ENCODE assay signal across 9 cellular contexts in genomic region chr19:6600951-6601541, GRCh38. TPM values are rescaled to one million over a fixed set of nuclear protein-coding genes. Genes with fewer than 3 reads are reported as not detected.
DNase-seq lines count a peak whose midpoint lies in the region; ATAC-seq, FAIRE-seq and TF ChIP-seq lines count a peak whose summit lies in the region.
"Not testable (repeated sequence)": the region's sequence is repeated elsewhere in the genome, so short reads cannot be mapped to it uniquely, and the experiment has no call there.
"Had no signal": no experiment of that assay in that cellular context is flagged by ENCODE, and none has a peak within 500 bp of the region (broad histone marks: within the 10 kb centered on the region; RNA-seq: fewer than 3 reads in every experiment).

No MANE protein-coding gene starts in this region.

- H3K4me3 ChIP-seq in DOHH2 (ENCODE audit: low read length) = peak overlapping the region; percentile 90
- H3K4me3 ChIP-seq in OCI-LY1 (ENCODE audit: low read depth, low read length, poor library complexity, severe bottlenecking) = peak overlapping the region; percentile 69
- H3K4me3 ChIP-seq in K562 = peak overlapping the region; percentile 42

- TSS peak; percentile 15 for BruUV-seq in K562 (replicated peaks; lab: Mats Ljungman, UMichigan)

- H3K9me3 Mint-ChIP-seq in HFFc6 = peaks cover 11% of the 10 kb centered on the region; the same call in 1 of the 2 replicates
- not testable (repeated sequence) for H3K9me3 Mint-ChIP-seq in stimulated activated effector memory CD8-positive, alpha-beta T cell treated with anti-CD3 and anti-CD28 coated beads, Interleukin-12 subunit alpha, Interleukin-12 subunit beta, amount 100 ng/mL, for 72 hours

- H3K9me2 ChIP-seq in DOHH2 (replicated peaks; ENCODE audit: control insufficient read depth, low read length); OCI-LY1 (ENCODE audit: low read depth, low read length): not testable (repeated sequence)

- TF ChIP-seq RAD21 in K562 (CRISPR knock-in tag; conservative IDR thresholded peaks at IDR 0.05 in 1 of 2, IDR thresholded peaks at IDR 0.05 in 1 of 2) = not testable (repeated sequence)

- in situ Hi-C loops in K562 (cut with MboI) = not testable (repeated sequence)

- H3K79me2 ChIP-seq in DOHH2 (ENCODE audit: control insufficient read depth, low read length) (peaks cover 33% of the 10 kb centered on the region), OCI-LY1 (ENCODE audit: insufficient read depth, low read length) (peaks cover 11% of the 10 kb centered on the region), K562 (ENCODE audit: control insufficient read depth, insufficient read depth, low read length) (peaks cover 34% of the 10 kb centered on the region)

- CTCF ChIA-PET in K562 (lab: Yijun Ruan, JAX; ENCODE audit: low intra/inter-chr PET ratio) = not testable (repeated sequence)

- TF ChIP-seq CTCF in DOHH2 (IDR thresholded peaks at IDR 0.05; ENCODE audit: low read depth, low read length, poor library complexity, severe bottlenecking); HFFc6 (IDR thresholded peaks at IDR 0.05); OCI-LY1 (IDR thresholded peaks at IDR 0.05; ENCODE audit: low read length); K562 (IDR thresholded peaks at IDR 0.05 in 2 of 3, conservative IDR thresholded peaks at IDR 0.05 in 1 of 3; ENCODE audit: insufficient read depth in 2 of 3, low read depth in 1 of 3, low read length in 3 of 3): not testable (repeated sequence)

- POLR2A ChIA-PET in K562 (lab: Yijun Ruan, JAX) = interaction anchor here (0.7 to 3.7 kb wide), 10 partner anchors 9 to 69 kb away, joined by 3 to 22 read pairs (median 3); partner anchors contain the start of genes CD70 and TNFSF9

- not testable (repeated sequence) for H3K36me3 Mint-ChIP-seq in HFFc6 (ENCODE audit: low read depth); T-helper 17 cell (ENCODE audit: low read depth); stimulated activated effector memory CD8-positive, alpha-beta T cell treated with anti-CD3 and anti-CD28 coated beads, Interleukin-12 subunit alpha, Interleukin-12 subunit beta, amount 100 ng/mL, for 72 hours

- not testable (repeated sequence) for H3K36me3 ChIP-seq in DOHH2 (ENCODE audit: control insufficient read depth, low read length); K562 (ENCODE audit: control insufficient read depth, insufficient read depth, low read length)
- H3K36me3 ChIP-seq in OCI-LY1 (ENCODE audit: insufficient read depth, low read length) = peaks cover 17% of the 10 kb centered on the region

- TF ChIP-seq POLR2A in K562 (conservative IDR thresholded peaks at IDR 0.05) = not testable (repeated sequence)

- TF ChIP-seq EP300 in K562 (IDR thresholded peaks at IDR 0.05; ENCODE audit: low read length) = not testable (repeated sequence)

- not testable (repeated sequence) for H3F3A ChIP-seq in DOHH2 (ENCODE audit: control insufficient read depth, insufficient read depth); OCI-LY1 (ENCODE audit: insufficient read depth, low read length)

- peak; percentile 52 for FAIRE-seq in K562 (lab: Jason Lieb, UNC)

- H3K9me3 ChIP-seq in DOHH2 (ENCODE audit: control insufficient read depth, insufficient read depth, low read length); OCI-LY1 (ENCODE audit: low read length); T-helper 17 cell (ENCODE audit: control insufficient read depth, low read length, poor library complexity, severe bottlenecking); K562 (replicated peaks; ENCODE audit: control insufficient read depth, insufficient read depth, low read depth, low read length): not testable (repeated sequence)

- not testable (repeated sequence) for ATAC-seq in T-helper 17 cell; K562; stimulated activated effector memory CD8-positive, alpha-beta T cell treated with anti-CD3 and anti-CD28 coated beads, Interleukin-12 subunit alpha, Interleukin-12 subunit beta, amount 100 ng/mL, for 72 hours

- H3K4me1 Mint-ChIP-seq in HFFc6 (ENCODE audit: low read depth) = not testable (repeated sequence)
- H3K4me1 Mint-ChIP-seq in T-helper 17 cell = peaks cover 27% of the 10 kb centered on the region
- H3K4me1 Mint-ChIP-seq in stimulated activated effector memory CD8-positive, alpha-beta T cell treated with anti-CD3 and anti-CD28 coated beads, Interleukin-12 subunit alpha, Interleukin-12 subunit beta, amount 100 ng/mL, for 72 hours = peaks cover 65% of the 10 kb centered on the region

- peak overlapping the region; percentile 38; the same call in 1 of the 2 replicates for H3K4me3 Mint-ChIP-seq in HFFc6
- H3K4me3 Mint-ChIP-seq in T-helper 17 cell = peak overlapping the region; percentile 86
- peak overlapping the region; percentile 67 for H3K4me3 Mint-ChIP-seq in stimulated activated effector memory CD8-positive, alpha-beta T cell treated with anti-CD3 and anti-CD28 coated beads, Interleukin-12 subunit alpha, Interleukin-12 subunit beta, amount 100 ng/mL, for 72 hours

- intact Hi-C loops in K562 (cut with micrococcal nuclease) = loop anchor here (5.0 kb wide), 1 partner anchor 84 kb away; no protein-coding TSS in a partner anchor

- H3K4me2 ChIP-seq in DOHH2 (ENCODE audit: low read length) (peak overlapping the region; percentile 89), OCI-LY1 (ENCODE audit: low read length) (peak overlapping the region; percentile 80), K562 (ENCODE audit: insufficient read depth, low read length) (peak overlapping the region; percentile 81)

- H3K27ac ChIP-seq in DOHH2 (ENCODE audit: low read depth, low read length) = peak overlapping the region; percentile 51
- H3K27ac ChIP-seq in OCI-LY1 (ENCODE audit: low read depth, low read length, poor library complexity, severe bottlenecking) = peak overlapping the region; percentile 99
- peak overlapping the region; percentile 94 for H3K27ac ChIP-seq in K562 (ENCODE audit: extremely low read depth, low read depth, low read length)

- H3K27me3 Mint-ChIP-seq in HFFc6 (ENCODE audit: insufficient read depth) = peaks cover 36% of the 10 kb centered on the region
- peaks cover 14% of the 10 kb centered on the region for H3K27me3 Mint-ChIP-seq in T-helper 17 cell

- not testable (repeated sequence) for H4K20me1 ChIP-seq in DOHH2 (ENCODE audit: control insufficient read depth, insufficient read depth, low read depth, low read length); OCI-LY1 (ENCODE audit: insufficient read depth, low read length); K562 (replicated peaks; ENCODE audit: control insufficient read depth, insufficient read depth, low read length)

- not testable (repeated sequence) for H3K9me1 ChIP-seq in K562 (ENCODE audit: control insufficient read depth, insufficient read depth, low read length)

- DNase-seq in HFFc6; T-helper 17 cell; stimulated activated effector memory CD8-positive, alpha-beta T cell treated with anti-CD3 and anti-CD28 coated beads, Interleukin-12 subunit alpha, Interleukin-12 subunit beta, amount 100 ng/mL, for 72 hours (ENCODE audit: low spot score in 2 of 2): not testable (repeated sequence)
- peak; percentile 19 for DNase-seq in activated CD8-positive, alpha-beta memory T cell treated with anti-CD3 and anti-CD28 coated beads for 24 hours
- DNase-seq in K562 (ENCODE audit: extremely low read depth in 1 of 4, low spot score in 3 of 4) = peak in 1 of 4 experiments; percentile 54

- not testable (repeated sequence) for H3K27ac Mint-ChIP-seq in HFFc6
- peak overlapping the region; percentile 74 for H3K27ac Mint-ChIP-seq in T-helper 17 cell
- peak overlapping the region; percentile 85 for H3K27ac Mint-ChIP-seq in stimulated activated effector memory CD8-positive, alpha-beta T cell treated with anti-CD3 and anti-CD28 coated beads, Interleukin-12 subunit alpha, Interleukin-12 subunit beta, amount 100 ng/mL, for 72 hours

- H3K9ac ChIP-seq in OCI-LY1 (ENCODE audit: low read length) (peak overlapping the region; percentile 87), K562 (ENCODE audit: insufficient read depth in 1 of 2, low read depth in 2 of 2, low read length in 2 of 2) (peak overlapping the region in 1 of 2 experiments; percentile 73; a peak in 2 of 4 replicates)

- not testable (repeated sequence) for H2AFZ ChIP-seq in OCI-LY1 (ENCODE audit: low read length)
- H2AFZ ChIP-seq in K562 (ENCODE audit: low read depth, low read length) = peak overlapping the region; percentile 58

- H3K27me3 ChIP-seq in DOHH2 (ENCODE audit: control insufficient read depth, low read length); OCI-LY1 (ENCODE audit: insufficient read depth, low read length); K562 (ENCODE audit: control insufficient read depth in 2 of 2, insufficient read depth in 2 of 2, low read length in 2 of 2): not testable (repeated sequence)

- WGBS in K562 (ENCODE audit: insufficient coverage, low coverage, missing lambda C conversion rate) = under 1% methylated on average over 10 of the region's 10 CpGs

- H3K4me1 ChIP-seq in DOHH2 (ENCODE audit: control insufficient read depth, low read length) (peaks cover 60% of the 10 kb centered on the region), OCI-LY1 (ENCODE audit: insufficient read depth, low read length, severe bottlenecking) (peaks cover 74% of the 10 kb centered on the region), K562 (replicated peaks in 1 of 2; ENCODE audit: control insufficient read depth in 2 of 2, insufficient read depth in 2 of 2, low read length in 2 of 2) (peaks cover 13 to 23% of the 10 kb centered on the region in 2 experiments; a peak in 4 of 5 replicates)

RNA-seq across cellular contexts. Expression of gene CD70, which starts 10.1 kb away (rescaled TPM):
- total RNA-seq in HFFc6 (2021; fragmentation: NEBNext Ultra II Directional; extraction: Animal tissue kit (Norgen Biotek cat#: 25700)) = not detected
- total RNA-seq in T-helper 17 cell = 1 to 10 TPM; 3.0 to 4.5 TPM
- 0.60 and 0.67 TPM in 2 replicates for total RNA-seq in K562 (2011; cell fraction: chromatin; rRNA removed; ENCODE audit: low replicate concordance)
- total RNA-seq in K562 (2011; cell fraction: nucleolus; rRNA removed) = 0.50 TPM in 1 of 2 replicates, not detected in the other
- total RNA-seq in K562 (2011; cell fraction: nucleoplasm; rRNA removed) = not detected in 2 replicates
- total RNA-seq in K562 (2014; rRNA removed) = not detected in 2 replicates
- total RNA-seq in K562 (2014; rRNA removed; fragmentation: Illumina TruSeq; extraction: Trizol) = not detected in 2 replicates
- 0.33 and 0.64 TPM in 2 replicates for total RNA-seq in K562 (2015; rRNA removed; fragmentation: Illumina TruSeq; extraction: Trizol)
- total RNA-seq in K562 (2021) = 0.58 and 1.5 TPM in 2 replicates
- polyA plus RNA-seq in K562 (2011; rRNA removed) = 0.33 and 1.6 TPM in 2 replicates
- 1.00 and 2.4 TPM in 2 replicates for polyA plus RNA-seq in K562 (2011; cell fraction: cytosol; rRNA removed)
- polyA plus RNA-seq in K562 (2011; cell fraction: nucleus; rRNA removed) = 1.7 and 2.5 TPM in 2 replicates
- 0.36 and 3.3 TPM in 2 replicates for polyA plus RNA-seq in K562 (2012)
- 0.64 TPM in 1 of 2 replicates, not detected in the other for polyA plus RNA-seq in K562 (2014; fragmentation: Illumina TruSeq; extraction: Trizol)
- under 1 TPM in 1 of 2 experiments, not detected in 1; 0.06 TPM for polyA plus RNA-seq in K562 (2014; fragmentation: Nextera tagmentation; extraction: Ambion mirVana)
- polyA plus RNA-seq in K562 (2014; rRNA removed) = 0.32 and 0.42 TPM in 2 replicates
- not detected in 2 replicates for polyA minus RNA-seq in K562 (2011; rRNA and poly(A)+ RNA removed)
- polyA minus RNA-seq in K562 (2011; cell fraction: cytosol; rRNA and poly(A)+ RNA removed) = 2.8 TPM in 1 of 2 replicates, not detected in the other
- polyA minus RNA-seq in K562 (2011; cell fraction: nucleus; rRNA and poly(A)+ RNA removed) = 0.40 and 1.1 TPM in 2 replicates
- polyA plus RNA-seq: AG04450, BJ had no signal
